28 cellular contexts compared by ENCODE assay signal in the genomic region with DNA sequence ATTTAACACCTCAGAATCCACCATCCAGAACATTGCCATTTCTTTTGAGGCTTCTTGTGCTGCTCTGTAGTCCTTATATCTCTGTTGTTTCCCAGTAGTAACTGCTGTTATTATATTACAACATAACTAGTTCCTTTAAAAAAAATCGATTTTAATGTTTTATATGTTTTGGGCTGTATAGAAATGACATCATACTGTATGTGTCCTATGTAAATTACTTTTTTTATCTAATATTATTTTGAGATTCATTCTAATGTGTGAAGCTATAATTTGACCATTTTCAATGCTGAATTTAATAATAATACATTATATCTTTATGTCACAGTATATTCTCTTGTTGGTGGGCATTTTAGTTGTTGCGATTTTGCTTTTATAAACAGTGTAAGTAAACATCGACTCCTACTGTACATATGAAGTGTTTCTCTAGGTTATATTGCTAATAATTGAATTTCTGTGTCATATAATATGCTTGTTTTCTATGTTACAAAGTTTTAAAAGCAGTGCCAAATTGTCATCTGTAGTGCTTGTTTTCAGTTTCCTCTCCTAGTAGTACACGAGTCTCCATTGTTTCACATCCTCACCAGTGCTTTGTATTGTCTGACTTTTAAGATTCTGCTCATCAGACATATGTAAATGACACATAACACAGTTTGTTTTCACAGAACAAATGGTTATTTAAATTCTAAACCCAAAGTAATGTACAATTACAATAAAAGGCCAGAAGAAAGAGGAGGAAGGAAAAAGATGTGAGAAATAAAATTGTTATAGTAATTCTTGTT.
A peak's percentile ranks its signal among the peaks of the same experiment; 100 is the strongest.
DNase-seq lines count a peak whose midpoint lies in the region; ATAC-seq, FAIRE-seq and TF ChIP-seq lines count a peak whose summit lies in the region.
"Had no signal": no experiment of that assay in that cellular context is flagged by ENCODE, and none has a peak within 500 bp of the region (broad histone marks: within the 10 kb centered on the region; RNA-seq: fewer than 3 reads in every experiment).

No MANE protein-coding gene starts in this region.

- no peak overlapping the region for H3K4me3 Mint-ChIP-seq in T-helper 17 cell
- no peak overlapping the region for H3K4me3 Mint-ChIP-seq in endothelial cell (ENCODE audit: unreplicated experiment)
- H3K4me3 Mint-ChIP-seq in natural killer cell = no peak overlapping the region
- H3K4me3 Mint-ChIP-seq: CD4-positive, alpha-beta memory T cell had no signal

- DNase-seq in T-helper 17 cell (no peak), endothelial cell (ENCODE audit: low spot score) (no peak), midbrain (lab: John Stamatoyannopoulos, UW) (peak; percentile 57), natural killer cell (no peak), NCI-H1930 (lab: John Stamatoyannopoulos, UW) (no peak), NCI-H128 (lab: John Stamatoyannopoulos, UW; ENCODE audit: unreplicated experiment) (no peak), GM10266 (ENCODE audit: extremely low spot score) (no peak)
- DNase-seq: AML-193; C1 segment of cervical spinal cord; CD4-positive, alpha-beta memory T cell; COR-L47; DMS53; GOT3; KBM-7; MV-4-11; NCI-H1105; NCI-H146; NCI-H2029; NCI-H446 treated with DMSO at 0.1 percent for 48 hours; NCI-H526 treated with DMSO at 0.1 percent for 48 hours; OCI-M1; SIG-M5 had no signal

- H3K36me3 Mint-ChIP-seq in T-helper 17 cell (ENCODE audit: low read depth) = peaks cover 8% of the 10 kb centered on the region
- H3K36me3 Mint-ChIP-seq in endothelial cell (ENCODE audit: low read depth, unreplicated experiment) = peaks cover 10% of the 10 kb centered on the region
- H3K36me3 Mint-ChIP-seq in natural killer cell = peaks cover 16% of the 10 kb centered on the region

- TF ChIP-seq CTCF in endothelial cell (IDR thresholded peaks at IDR 0.05; ENCODE audit: unreplicated experiment) = no peak
- no peak for TF ChIP-seq CTCF in natural killer cell (IDR thresholded peaks at IDR 0.05)
- no peak for TF ChIP-seq CTCF in GM10266 (IDR thresholded peaks at IDR 0.05; ENCODE audit: control insufficient read depth, insufficient read depth, low read depth, missing control alignments)

- peak overlapping the region; percentile 21 for H3K27ac Mint-ChIP-seq in T-helper 17 cell
- H3K27ac Mint-ChIP-seq in endothelial cell (ENCODE audit: unreplicated experiment) = peak overlapping the region; percentile 48
- no peak overlapping the region for H3K27ac Mint-ChIP-seq in natural killer cell
- H3K27ac Mint-ChIP-seq: CD4-positive, alpha-beta memory T cell had no signal

- intact Hi-C loops in natural killer cell (cut with micrococcal nuclease) = no loop called here

- H3K27me3 Mint-ChIP-seq in T-helper 17 cell = no peaks in the 10 kb centered on the region
- H3K27me3 Mint-ChIP-seq in endothelial cell (ENCODE audit: unreplicated experiment) = no peaks in the 10 kb centered on the region
- H3K27me3 Mint-ChIP-seq in natural killer cell (ENCODE audit: low read depth in 2 of 2) = no peaks in the 10 kb centered on the region
- H3K27me3 Mint-ChIP-seq: CD4-positive, alpha-beta memory T cell had no signal

- FAIRE-seq in G401.6 (lab: Jason Lieb, UNC) = peak; percentile 8
- FAIRE-seq: A549, GM12878, HTR-8/SVneo, RCC 7860 had no signal

- ATAC-seq in T-helper 17 cell = no peak
- no peak for ATAC-seq in natural killer cell
- ATAC-seq: A549, GM12878 had no signal

- peaks cover 3% of the 10 kb centered on the region for H3K4me1 Mint-ChIP-seq in T-helper 17 cell
- peaks cover 4% of the 10 kb centered on the region for H3K4me1 Mint-ChIP-seq in endothelial cell (ENCODE audit: unreplicated experiment)
- peaks cover 5 to 7% of the 10 kb centered on the region in 2 donors for H3K4me1 Mint-ChIP-seq in natural killer cell

- no peaks in the 10 kb centered on the region for H3K9me3 ChIP-seq in T-helper 17 cell (ENCODE audit: control insufficient read depth, low read length, poor library complexity, severe bottlenecking)
- H3K9me3 ChIP-seq: A549, HAP-1 had no signal

- H3K9me3 Mint-ChIP-seq in endothelial cell (ENCODE audit: unreplicated experiment) (no peaks in the 10 kb centered on the region), natural killer cell (no peaks in the 10 kb centered on the region)
- H3K9me3 Mint-ChIP-seq: CD4-positive, alpha-beta memory T cell had no signal

Comparison
In these comparisons a context has a peak if more than half of its experiments do, and no peak if none do; other contexts are left out.
1. H3K27ac Mint-ChIP-seq: peak in T-helper 17 cell (single experiment) and endothelial cell (single experiment); none in natural killer cell (0 of 2).